Comparison of ENCODE assay signal across 15 cellular contexts in genomic region chr1:46137901-46138300, GRCh38. TPM values are rescaled to one million over a fixed set of nuclear protein-coding genes. Genes with fewer than 3 reads are reported as not detected.
A peak's percentile ranks its signal among the peaks of the same experiment; 100 is the strongest.
DNase-seq lines count a peak whose midpoint lies in the region; ATAC-seq, FAIRE-seq and TF ChIP-seq lines count a peak whose summit lies in the region.
"Had no signal": no experiment of that assay in that cellular context is flagged by ENCODE, and none has a peak within 500 bp of the region (broad histone marks: within the 10 kb centered on the region; RNA-seq: fewer than 3 reads in every experiment).

No MANE protein-coding gene starts in this region.

- H3K27me3 Mint-ChIP-seq in astrocyte (ENCODE audit: low read depth, unreplicated experiment) = no peaks in the 10 kb centered on the region
- H3K27me3 Mint-ChIP-seq in T-helper 17 cell = peaks cover 39% of the 10 kb centered on the region
- H3K27me3 Mint-ChIP-seq in stimulated activated memory B cell treated with anti-CD40 and anti-IgM and Interleukin-4, amounts not matched to agents 10 μg/mL and 1 μg/mL and 100 μg/mL, for 72 hours = peaks cover 31% of the 10 kb centered on the region

- peaks cover 21% of the 10 kb centered on the region for H3K4me1 Mint-ChIP-seq in astrocyte (ENCODE audit: low read depth, unreplicated experiment)
- peaks cover 14% of the 10 kb centered on the region for H3K4me1 Mint-ChIP-seq in T-helper 17 cell
- peaks cover 17% of the 10 kb centered on the region for H3K4me1 Mint-ChIP-seq in stimulated activated memory B cell treated with anti-CD40 and anti-IgM and Interleukin-4, amounts not matched to agents 10 μg/mL and 1 μg/mL and 100 μg/mL, for 72 hours

- WGBS in spleen, 5 donors = 53 to 72% (median 61%) methylated on average over 3 of the region's 3 CpGs

- H3K9me3 Mint-ChIP-seq in astrocyte (ENCODE audit: unreplicated experiment) = peaks cover 2% of the 10 kb centered on the region
- H3K9me3 Mint-ChIP-seq in stimulated activated memory B cell treated with anti-CD40 and anti-IgM and Interleukin-4, amounts not matched to agents 10 μg/mL and 1 μg/mL and 100 μg/mL, for 72 hours = peaks cover 3% of the 10 kb centered on the region
- H3K9me3 Mint-ChIP-seq: CD8-positive, alpha-beta memory T cell; natural killer cell had no signal

- H3K9me3 ChIP-seq in astrocyte (ENCODE audit: insufficient read depth, low read depth, low read length) (no peaks in the 10 kb centered on the region), spleen (no peaks in the 10 kb centered on the region), T-helper 17 cell (ENCODE audit: control insufficient read depth, low read length, poor library complexity, severe bottlenecking) (no peaks in the 10 kb centered on the region)
- H3K9me3 ChIP-seq: adrenal gland had no signal

- intact Hi-C loops in spleen (cut with DNase I; ENCODE audit: low total_unique reads) = no loop called here

- H3K4me3 ChIP-seq in astrocyte (ENCODE audit: insufficient read depth, low read depth, low read length) (peak overlapping the region; percentile 43), spleen (peak overlapping the region in 1 of 8 donors; percentile 13)
- H3K4me3 ChIP-seq: adrenal gland had no signal

- no peaks in the 10 kb centered on the region for H3K79me2 ChIP-seq in astrocyte (ENCODE audit: insufficient read depth, low read length)

- DNase-seq in GM03348 (ENCODE audit: low spot score) (peak; percentile 46), astrocyte (ENCODE audit: low read depth) (peak; percentile 60), hepatic stellate cell (ENCODE audit: low spot score) (peak; percentile 57), spleen (no peak), iPS-NIHi7 (ENCODE audit: extremely low spot score) (no peak), T-helper 17 cell (no peak)
- DNase-seq: adrenal gland; CD8-positive, alpha-beta memory T cell; MV-4-11; natural killer cell; NCI-H510A treated with DMSO at 0.1 percent for 48 hours; stimulated activated CD4-positive, alpha-beta T cell treated with anti-CD3 and anti-CD28 coated beads, Interleukin-12 subunit alpha, Interleukin-12 subunit beta, amount 100 ng/mL, for 4 hours had no signal

- no peaks in the 10 kb centered on the region for H3K27me3 ChIP-seq in astrocyte (ENCODE audit: insufficient read depth, low read length)
- no peaks in the 10 kb centered on the region for H3K27me3 ChIP-seq in spleen (replicated peaks in 1 of 7)
- H3K27me3 ChIP-seq: adrenal gland had no signal

- peak overlapping the region; percentile 78 for H3K4me2 ChIP-seq in astrocyte (ENCODE audit: low read length)

- no peak for TF ChIP-seq POLR2A in spleen (IDR thresholded peaks at IDR 0.05)

- H3K36me3 ChIP-seq in astrocyte (ENCODE audit: insufficient read depth, low read length) = no peaks in the 10 kb centered on the region
- no peaks in the 10 kb centered on the region for H3K36me3 ChIP-seq in spleen
- H3K36me3 ChIP-seq: adrenal gland had no signal

- H3K27ac ChIP-seq in astrocyte (ENCODE audit: low read depth, low read length) (no peak overlapping the region), spleen (peak overlapping the region in 7 of 8 donors; percentile 71 to 83 (median 75))

- H3K27ac Mint-ChIP-seq in astrocyte (ENCODE audit: unreplicated experiment) (peak overlapping the region; percentile 68), T-helper 17 cell (no peak overlapping the region)
- H3K27ac Mint-ChIP-seq in stimulated activated memory B cell treated with anti-CD40 and anti-IgM and Interleukin-4, amounts not matched to agents 10 μg/mL and 1 μg/mL and 100 μg/mL, for 72 hours = no peak overlapping the region
- H3K27ac Mint-ChIP-seq: CD8-positive, alpha-beta memory T cell; natural killer cell had no signal

- TF ChIP-seq CTCF in astrocyte (IDR thresholded peaks at IDR 0.05; ENCODE audit: insufficient read depth, low read depth, low read length) = no peak
- TF ChIP-seq CTCF in spleen (IDR thresholded peaks at IDR 0.05 in 8 of 11, conservative IDR thresholded peaks at IDR 0.05 in 3 of 11) = no peak

- FAIRE-seq in astrocyte (lab: Jason Lieb, UNC) = no peak

- H3K4me3 Mint-ChIP-seq in astrocyte (ENCODE audit: unreplicated experiment) = no peak overlapping the region
- no peak overlapping the region for H3K4me3 Mint-ChIP-seq in T-helper 17 cell
- H3K4me3 Mint-ChIP-seq in stimulated activated memory B cell treated with anti-CD40 and anti-IgM and Interleukin-4, amounts not matched to agents 10 μg/mL and 1 μg/mL and 100 μg/mL, for 72 hours = no peak overlapping the region
- H3K4me3 Mint-ChIP-seq: natural killer cell had no signal

- no peaks in the 10 kb centered on the region for H4K20me1 ChIP-seq in astrocyte (ENCODE audit: insufficient read depth, low read length)

- H2AFZ ChIP-seq in astrocyte (ENCODE audit: low read depth, low read length) = peak overlapping the region; percentile 37

- peaks cover 20% of the 10 kb centered on the region for H3K4me1 ChIP-seq in astrocyte (ENCODE audit: insufficient read depth, low read length)
- H3K4me1 ChIP-seq in spleen = peaks cover 9 to 29% (median 15%) of the 10 kb centered on the region in 6 donors

- ATAC-seq in T-helper 17 cell (no peak), HG02623 (IDR thresholded peaks at IDR 0.05; ENCODE audit: unreplicated experiment) (no peak)
- no peak for ATAC-seq in stimulated activated memory B cell treated with anti-CD40 and anti-IgM and Interleukin-4, amounts not matched to agents 10 μg/mL and 1 μg/mL and 100 μg/mL, for 72 hours
- ATAC-seq: natural killer cell, Right ventricle myocardium inferior had no signal

- H3K9ac ChIP-seq in astrocyte (ENCODE audit: low read length) = peak overlapping the region; percentile 53

- no peaks in the 10 kb centered on the region for H3K36me3 Mint-ChIP-seq in astrocyte (ENCODE audit: low read depth, unreplicated experiment)
- peaks cover 10% of the 10 kb centered on the region for H3K36me3 Mint-ChIP-seq in T-helper 17 cell (ENCODE audit: low read depth)
- H3K36me3 Mint-ChIP-seq in stimulated activated memory B cell treated with anti-CD40 and anti-IgM and Interleukin-4, amounts not matched to agents 10 μg/mL and 1 μg/mL and 100 μg/mL, for 72 hours = no peaks in the 10 kb centered on the region
- H3K36me3 Mint-ChIP-seq: natural killer cell had no signal

RNA-seq across cellular contexts. Expression of gene PIK3R3, which starts 5.5 kb away (rescaled TPM):
- 55.5 and 68.4 TPM in 2 replicates for total RNA-seq in astrocyte
- 10 to 100 TPM; 22.2 to 45.9 (median 29.1) TPM for total RNA-seq in spleen
- 1 to 10 TPM; 3.1 to 8.2 (median 7.2) TPM for polyA plus RNA-seq in spleen
- total RNA-seq in T-helper 17 cell = under 1 TPM; 0.32 to 0.47 TPM

RNA-seq across cellular contexts. Expression of gene TSPAN1, which starts 37.0 kb away (rescaled TPM):
- total RNA-seq in astrocyte (1.7 and 2.2 TPM in 2 replicates), spleen (1 to 10 TPM in 4 of 7 donors, under 1 TPM in 1, not detected in 2; 0.85 to 3.2 (median 1.6) TPM), T-helper 17 cell (not detected)
- polyA plus RNA-seq in spleen = 1 to 10 TPM in 2 of 3 donors, under 1 TPM in 1; 0.96 to 2.2 (median 1.4) TPM
- total RNA-seq: CD8-positive, alpha-beta memory T cell; natural killer cell had no signal
- polyA plus RNA-seq: CD8-positive, alpha-beta memory T cell had no signal

RNA-seq across cellular contexts. Expression of gene P3R3URF, which starts 38.4 kb away (rescaled TPM):
- not detected in 2 replicates for total RNA-seq in astrocyte
- total RNA-seq in spleen = not detected
- polyA plus RNA-seq in spleen = not detected
- not detected for total RNA-seq in T-helper 17 cell
- total RNA-seq: adrenal gland; CD8-positive, alpha-beta memory T cell; natural killer cell; Right ventricle myocardium inferior had no signal
- polyA plus RNA-seq: adrenal gland; CD8-positive, alpha-beta memory T cell had no signal

Comparison
In these comparisons a context has a peak if more than half of its experiments do, and no peak if none do; other contexts are left out.
1. DNase-seq: peak in GM03348 (single experiment), astrocyte (single experiment) and hepatic stellate cell (single experiment); none in spleen (single experiment), iPS-NIHi7 (single experiment) and T-helper 17 cell (0 of 3).
2. RNA of gene PIK3R3, which starts 5.5 kb away (total RNA-seq): 55.5 to 68.4 TPM in astrocyte and 22.2 to 45.9 TPM in spleen; 0.32 to 0.47 TPM in T-helper 17 cell; every median in the first group is over 10 times any median in the second.